Comparison of ENCODE assay signal across 21 cellular contexts in the genomic region with DNA sequence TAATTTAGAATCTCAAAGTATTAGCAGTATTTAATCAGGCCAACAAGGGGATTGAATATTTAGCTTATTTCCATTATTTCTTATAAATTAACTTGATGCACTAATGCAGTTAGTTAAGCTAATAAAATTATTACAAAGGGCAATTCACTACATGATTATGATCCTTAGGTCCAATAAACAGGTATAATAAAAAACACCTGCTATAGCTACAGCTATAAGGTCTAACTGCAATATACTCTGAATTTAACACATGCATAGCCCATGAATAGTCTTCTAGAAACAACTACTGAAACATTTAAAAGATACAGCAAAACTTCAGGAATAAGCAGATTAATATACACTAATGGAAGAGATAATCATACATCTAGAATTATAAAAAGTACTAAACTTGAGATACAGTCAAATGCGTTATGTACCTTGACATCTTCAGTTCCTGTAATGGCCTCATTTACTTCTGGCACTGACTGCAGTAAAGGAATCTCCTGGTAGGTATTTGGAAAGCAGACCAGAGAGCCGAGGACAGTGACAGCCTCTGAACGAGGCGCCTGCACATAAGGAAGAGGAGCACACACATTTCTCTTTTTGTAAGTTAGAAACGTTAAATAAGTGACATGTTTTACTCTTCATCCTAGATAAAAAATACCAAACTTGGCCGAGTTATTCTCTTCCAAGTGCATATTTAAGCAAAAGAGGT.
DNase-seq lines count a peak whose midpoint lies in the region; ATAC-seq and TF ChIP-seq lines count a peak whose summit lies in the region.
"Had no signal": no experiment of that assay in that cellular context is flagged by ENCODE, and none has a peak within 500 bp of the region (broad histone marks: within the 10 kb centered on the region; RNA-seq: fewer than 3 reads in every experiment).

No MANE protein-coding gene starts in this region.

- CTCF ChIA-PET in HEK293T (lab: Yijun Ruan, JAX), result no interaction called here

- peaks cover 15% of the 10 kb centered on the region for H3K36me3 Mint-ChIP-seq in progenitor cell of endocrine pancreas (ENCODE audit: insufficient read depth)

- no peak overlapping the region for H3K4me3 Mint-ChIP-seq in progenitor cell of endocrine pancreas (ENCODE audit: low read depth)
- H3K4me3 Mint-ChIP-seq: CD14-positive monocyte; CD4-positive, alpha-beta T cell; CD8-positive, alpha-beta memory T cell had no signal

- H3K4me1 Mint-ChIP-seq in progenitor cell of endocrine pancreas (ENCODE audit: low read depth), result no peaks in the 10 kb centered on the region
- H3K4me1 Mint-ChIP-seq: CD14-positive monocyte; CD8-positive, alpha-beta memory T cell had no signal

- peak; percentile 81 for DNase-seq in G401 (ENCODE audit: low spot score)
- DNase-seq in cerebellar cortex (ENCODE audit: low spot score), result peak; percentile 79
- no peak for DNase-seq in left colon
- DNase-seq in hypothalamus (lab: John Stamatoyannopoulos, UW), result no peak
- no peak for DNase-seq in progenitor cell of endocrine pancreas (ENCODE audit: low spot score, unreplicated experiment)
- no peak for DNase-seq in HEK293T (ENCODE audit: extremely low spot score)
- DNase-seq: 8988T; ACHN; AML-193; BE2C; CD4-positive, alpha-beta T cell; CD8-positive, alpha-beta memory T cell; DMS 273 treated with DMSO at 0.1 percent for 48 hours; DMS79; EL; GF-D8; GM23248; H7; HCEC 1CT had no signal

- POLR2A ChIA-PET in HEK293T (lab: Yijun Ruan, JAX), result no interaction called here

- no peaks in the 10 kb centered on the region for H3K9me3 Mint-ChIP-seq in progenitor cell of endocrine pancreas (ENCODE audit: low read depth)
- H3K9me3 Mint-ChIP-seq: CD14-positive monocyte; CD4-positive, alpha-beta T cell; CD8-positive, alpha-beta memory T cell had no signal

- TF ChIP-seq CTCF in progenitor cell of endocrine pancreas (IDR thresholded peaks at IDR 0.05; ENCODE audit: unreplicated experiment), result no peak

- ATAC-seq in left colon, result peak; percentile 83
- ATAC-seq: A549 had no signal

- H3K27ac Mint-ChIP-seq in progenitor cell of endocrine pancreas, result no peak overlapping the region
- H3K27ac Mint-ChIP-seq: CD14-positive monocyte; CD4-positive, alpha-beta T cell; CD8-positive, alpha-beta memory T cell had no signal

- intact Hi-C loops in left colon (cut with DNase I, micrococcal nuclease), result no loop called here

- in situ Hi-C loops in G401 (cut with HindIII; ENCODE audit: low sequenced_read_pairs), result no loop called here

- no peaks in the 10 kb centered on the region for H3K27me3 Mint-ChIP-seq in progenitor cell of endocrine pancreas
- H3K27me3 Mint-ChIP-seq: CD4-positive, alpha-beta T cell; CD8-positive, alpha-beta memory T cell had no signal

TF ChIP-seq in HEK293T, 16 proteins besides CTCF, POLR2A, EP300 and RAD21:
- no peak for TF ChIP-seq ZNF384 (IDR thresholded peaks at IDR 0.05)
- no peak for TF ChIP-seq FOXA1 (IDR thresholded peaks at IDR 0.05)
- TF ChIP-seq, protein P1, sequence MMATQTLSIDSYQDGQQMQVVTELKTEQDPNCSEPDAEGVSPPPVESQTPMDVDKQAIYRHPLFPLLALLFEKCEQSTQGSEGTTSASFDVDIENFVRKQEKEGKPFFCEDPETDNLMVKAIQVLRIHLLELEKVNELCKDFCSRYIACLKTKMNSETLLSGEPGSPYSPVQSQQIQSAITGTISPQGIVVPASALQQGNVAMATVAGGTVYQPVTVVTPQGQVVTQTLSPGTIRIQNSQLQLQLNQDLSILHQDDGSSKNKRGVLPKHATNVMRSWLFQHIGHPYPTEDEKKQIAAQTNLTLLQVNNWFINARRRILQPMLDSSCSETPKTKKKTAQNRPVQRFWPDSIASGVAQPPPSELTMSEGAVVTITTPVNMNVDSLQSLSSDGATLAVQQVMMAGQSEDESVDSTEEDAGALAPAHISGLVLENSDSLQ (IDR thresholded peaks at IDR 0.05), result no peak
- no peak for TF ChIP-seq CTBP1 (IDR thresholded peaks at IDR 0.05; ENCODE audit: borderline replicate concordance)

Comparison
In these comparisons a context has a peak if more than half of its experiments do, and no peak if none do; other contexts are left out.
1. DNase-seq: peak in G401 (single experiment) and cerebellar cortex (single experiment); none in left colon (0 of 2), hypothalamus (0 of 51), progenitor cell of endocrine pancreas (single experiment) and HEK293T (single experiment).